Comparison of ENCODE assay signal across 19 cellular contexts in the genomic region with DNA sequence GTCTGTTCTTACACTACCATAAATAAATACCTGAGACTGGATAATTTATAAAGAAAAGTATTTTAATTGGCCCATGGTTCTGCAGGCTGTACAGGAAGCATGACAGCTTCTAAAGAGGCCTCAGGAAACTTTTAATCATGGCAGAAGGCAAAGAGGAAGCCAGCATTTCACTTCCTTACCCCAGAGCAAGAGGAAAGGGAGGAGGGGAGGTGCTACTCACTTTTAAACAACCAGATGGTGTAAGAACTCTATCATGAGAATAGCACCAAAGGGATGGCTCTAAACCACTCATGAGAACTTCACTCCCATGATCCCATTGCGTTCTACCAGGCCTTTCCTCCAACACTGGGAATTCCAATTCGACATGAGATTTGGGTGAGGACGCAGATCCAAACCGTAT.
DNase-seq lines count a peak whose midpoint lies in the region; ATAC-seq, FAIRE-seq and TF ChIP-seq lines count a peak whose summit lies in the region.
"Had no signal": no experiment of that assay in that cellular context is flagged by ENCODE, and none has a peak within 500 bp of the region (broad histone marks: within the 10 kb centered on the region; RNA-seq: fewer than 3 reads in every experiment).

No MANE protein-coding gene starts in this region.

- H3K4me2 ChIP-seq in K562 (ENCODE audit: insufficient read depth, low read length) = no peak overlapping the region

- TF ChIP-seq POLR2A in K562 (conservative IDR thresholded peaks at IDR 0.05) = no peak
- no peak for TF ChIP-seq POLR2A in tibial nerve (IDR thresholded peaks at IDR 0.05)

- peak; percentile 39 for DNase-seq in CD1c-positive myeloid dendritic cell (ENCODE audit: extremely low spot score)
- DNase-seq in NCI-H69 (lab: John Stamatoyannopoulos, UW) = peak; percentile 28
- DNase-seq in K562 (ENCODE audit: extremely low read depth in 1 of 4, low spot score in 3 of 4) = no peak
- DNase-seq in tibial nerve (ENCODE audit: low spot score in 2 of 2) = no peak
- DNase-seq in caudate nucleus (lab: John Stamatoyannopoulos, UW) = no peak
- DNase-seq in lower lobe of right lung = no peak
- DNase-seq: activated B cell treated with CpG ODN at 0.5 μM for 24 hours; activated CD4-positive, alpha-beta memory T cell treated with anti-CD3 and anti-CD28 coated beads, Interleukin-2, amount 10 ng/mL, durations not matched to agents 7 days and 5 days; activated naive CD4-positive, alpha-beta T cell treated with anti-CD3 and anti-CD28 coated beads, Interleukin-2, amount 10 ng/mL, durations not matched to agents 7 days and 5 days; activated T-cell treated with anti-CD3 and anti-CD28 coated beads, Interleukin-2, amount 50 U/mL, for 24 hours; aorta; HFFc6; kidney glomerular epithelial cell; NCI-H1417 treated with DMSO at 0.1 percent for 48 hours; sigmoid colon; testis had no signal

- H3K27ac ChIP-seq in K562 (ENCODE audit: extremely low read depth, low read depth, low read length) (no peak overlapping the region), tibial nerve (no peak overlapping the region), caudate nucleus (ENCODE audit: low read depth, low read length) (no peak overlapping the region), lower lobe of right lung (no peak overlapping the region)
- H3K27ac ChIP-seq: sigmoid colon, testis had no signal

- no TSS peak for BruUV-seq in K562 (replicated peaks; lab: Mats Ljungman, UMichigan)

- CTCF ChIA-PET in K562 (lab: Yijun Ruan, JAX; ENCODE audit: low intra/inter-chr PET ratio) = no interaction called here

- peak; percentile 29 for FAIRE-seq in K562 (lab: Jason Lieb, UNC)

- TF ChIP-seq RAD21 in K562 (CRISPR knock-in tag; conservative IDR thresholded peaks at IDR 0.05 in 1 of 2, IDR thresholded peaks at IDR 0.05 in 1 of 2) = peak in 1 of 2 experiments; percentile 48; a peak in 2 of 4 replicates

- in situ Hi-C loops in K562 (cut with MboI) = no loop called here

- no peaks in the 10 kb centered on the region for H3K9me1 ChIP-seq in K562 (ENCODE audit: control insufficient read depth, insufficient read depth, low read length)

- H3K27me3 ChIP-seq in K562 (ENCODE audit: control insufficient read depth in 2 of 2, insufficient read depth in 2 of 2, low read length in 2 of 2) = no peaks in the 10 kb centered on the region
- no peaks in the 10 kb centered on the region for H3K27me3 ChIP-seq in tibial nerve
- H3K27me3 ChIP-seq in lower lobe of right lung (ENCODE audit: low read depth) = no peaks in the 10 kb centered on the region
- H3K27me3 ChIP-seq: sigmoid colon, testis had no signal

- intact Hi-C loops in K562 (cut with micrococcal nuclease) (loop anchor here (5.0 to 10.0 kb wide), 2 partner anchors 625 to 768 kb away; no protein-coding TSS in a partner anchor), lower lobe of right lung (cut with DNase I) (no loop called here)

- 61% methylated on average over 4 of the region's 4 CpGs for WGBS in K562 (ENCODE audit: insufficient coverage, low coverage, missing lambda C conversion rate)
- WGBS in tibial nerve, 2 donors = 95 to 97% methylated on average over 4 of the region's 4 CpGs

- H3K79me2 ChIP-seq in K562 (ENCODE audit: control insufficient read depth, insufficient read depth, low read length) = no peaks in the 10 kb centered on the region

- H2AFZ ChIP-seq in K562 (ENCODE audit: low read depth, low read length) = no peak overlapping the region

- ATAC-seq in GM21526 (IDR thresholded peaks at IDR 0.05; ENCODE audit: low FRiP score, unreplicated experiment) = peak; percentile 47
- ATAC-seq in K562 = peak; percentile 55; the same call in 2 of the 3 replicates
- ATAC-seq in lower lobe of right lung = no peak
- ATAC-seq: natural killer cell treated with Interleukin-12 subunit alpha and Interleukin-12 subunit beta and Interleukin-15 and Interleukin-18, amount 100 ng/mL, for 72 hours; stimulated activated effector memory CD8-positive, alpha-beta T cell treated with anti-CD3 and anti-CD28 coated beads, Interleukin-12 subunit alpha, Interleukin-12 subunit beta, amount 100 ng/mL, for 72 hours had no signal

- H3K4me1 ChIP-seq in K562 (replicated peaks in 1 of 2; ENCODE audit: control insufficient read depth in 2 of 2, insufficient read depth in 2 of 2, low read length in 2 of 2) (no peaks in the 10 kb centered on the region; a peak in 1 of 5 replicates), tibial nerve (no peaks in the 10 kb centered on the region), lower lobe of right lung (no peaks in the 10 kb centered on the region)
- H3K4me1 ChIP-seq: sigmoid colon, testis had no signal

- H3K36me3 ChIP-seq in K562 (ENCODE audit: control insufficient read depth, insufficient read depth, low read length) (no peaks in the 10 kb centered on the region), tibial nerve (no peaks in the 10 kb centered on the region), lower lobe of right lung (no peaks in the 10 kb centered on the region)
- H3K36me3 ChIP-seq: sigmoid colon had no signal

- H3K4me3 ChIP-seq in K562 (no peak overlapping the region), tibial nerve (no peak overlapping the region), lower lobe of right lung (no peak overlapping the region)
- H3K4me3 ChIP-seq: sigmoid colon, testis had no signal

- TF ChIP-seq CTCF in K562 (IDR thresholded peaks at IDR 0.05 in 2 of 3, conservative IDR thresholded peaks at IDR 0.05 in 1 of 3; ENCODE audit: insufficient read depth in 2 of 3, low read depth in 1 of 3, low read length in 3 of 3) (no peak), tibial nerve (IDR thresholded peaks at IDR 0.05) (no peak), lower lobe of right lung (IDR thresholded peaks at IDR 0.05) (no peak)

- no peak overlapping the region for H3K9ac ChIP-seq in K562 (ENCODE audit: insufficient read depth in 1 of 2, low read depth in 2 of 2, low read length in 2 of 2)

- no peaks in the 10 kb centered on the region for H4K20me1 ChIP-seq in K562 (replicated peaks; ENCODE audit: control insufficient read depth, insufficient read depth, low read length)

- TF ChIP-seq EP300 in K562 (IDR thresholded peaks at IDR 0.05; ENCODE audit: low read length) (no peak), tibial nerve (IDR thresholded peaks at IDR 0.05) (no peak)

- H3K9me3 ChIP-seq in K562 (replicated peaks; ENCODE audit: control insufficient read depth, insufficient read depth, low read depth, low read length) (no peaks in the 10 kb centered on the region), tibial nerve (no peaks in the 10 kb centered on the region), lower lobe of right lung (no peaks in the 10 kb centered on the region)
- H3K9me3 ChIP-seq: sigmoid colon, testis had no signal

- POLR2A ChIA-PET in K562 (lab: Yijun Ruan, JAX) = no interaction called here

TF ChIP-seq in K562, 482 proteins besides CTCF, POLR2A, EP300 and RAD21:
- no peak for TF ChIP-seq MAFF (IDR thresholded peaks at IDR 0.05; ENCODE audit: low read length)
- TF ChIP-seq HLTF (IDR thresholded peaks at IDR 0.05) = no peak
- TF ChIP-seq SPI1 (IDR thresholded peaks at IDR 0.05; ENCODE audit: borderline replicate concordance, low read depth, low read length) = peak; percentile 36; the same call in 1 of the 2 replicates

Comparison
In these comparisons a context has a peak if more than half of its experiments do, and no peak if none do; other contexts are left out.
1. DNase-seq: peak in CD1c-positive myeloid dendritic cell (single experiment) and NCI-H69 (single experiment); none in K562 (0 of 4), tibial nerve (0 of 2), caudate nucleus (0 of 61) and lower lobe of right lung (single experiment).
2. ATAC-seq: peak in GM21526 (single experiment) and K562 (single experiment); none in lower lobe of right lung (0 of 2).